In the genomic region with DNA sequence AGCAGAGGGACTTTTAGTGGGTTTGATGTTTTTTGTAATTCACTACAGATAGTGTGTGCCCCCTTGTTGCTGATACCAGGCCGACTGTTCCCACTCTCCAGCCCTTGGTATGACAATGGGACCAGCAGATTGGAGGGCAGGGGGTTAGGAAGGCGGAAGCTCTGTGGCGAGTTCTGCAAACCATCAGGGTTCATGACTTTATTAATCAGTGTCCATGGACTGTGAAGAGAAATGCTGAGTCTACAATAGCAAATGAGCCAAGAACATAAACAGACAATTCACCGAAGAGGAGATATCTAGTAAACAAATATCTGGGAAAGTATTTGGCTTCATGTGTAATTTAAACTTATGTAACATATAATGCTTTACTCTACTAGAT, we compare ENCODE assay signal across 1 cellular context.
TF ChIP-seq lines count a peak whose summit lies in the region.

No MANE protein-coding gene starts in this region.

TF ChIP-seq in SK-N-SH, 30 proteins besides CTCF, POLR2A, EP300 and RAD21 (continued from another document):
- TF ChIP-seq IRF3 (IDR thresholded peaks at IDR 0.05; ENCODE audit: low read depth, low read length) (no peak), RXRA (IDR thresholded peaks at IDR 0.05; ENCODE audit: borderline replicate concordance, low read depth) (no peak)
- TF ChIP-seq, protein P1, sequence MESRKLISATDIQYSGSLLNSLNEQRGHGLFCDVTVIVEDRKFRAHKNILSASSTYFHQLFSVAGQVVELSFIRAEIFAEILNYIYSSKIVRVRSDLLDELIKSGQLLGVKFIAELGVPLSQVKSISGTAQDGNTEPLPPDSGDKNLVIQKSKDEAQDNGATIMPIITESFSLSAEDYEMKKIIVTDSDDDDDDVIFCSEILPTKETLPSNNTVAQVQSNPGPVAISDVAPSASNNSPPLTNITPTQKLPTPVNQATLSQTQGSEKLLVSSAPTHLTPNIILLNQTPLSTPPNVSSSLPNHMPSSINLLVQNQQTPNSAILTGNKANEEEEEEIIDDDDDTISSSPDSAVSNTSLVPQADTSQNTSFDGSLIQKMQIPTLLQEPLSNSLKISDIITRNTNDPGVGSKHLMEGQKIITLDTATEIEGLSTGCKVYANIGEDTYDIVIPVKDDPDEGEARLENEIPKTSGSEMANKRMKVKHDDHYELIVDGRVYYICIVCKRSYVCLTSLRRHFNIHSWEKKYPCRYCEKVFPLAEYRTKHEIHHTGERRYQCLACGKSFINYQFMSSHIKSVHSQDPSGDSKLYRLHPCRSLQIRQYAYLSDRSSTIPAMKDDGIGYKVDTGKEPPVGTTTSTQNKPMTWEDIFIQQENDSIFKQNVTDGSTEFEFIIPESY (IDR thresholded peaks at IDR 0.05; ENCODE audit: borderline replicate concordance, low read depth): no peak
